Comparison of ENCODE assay signal across 10 cellular contexts in the genomic region with DNA sequence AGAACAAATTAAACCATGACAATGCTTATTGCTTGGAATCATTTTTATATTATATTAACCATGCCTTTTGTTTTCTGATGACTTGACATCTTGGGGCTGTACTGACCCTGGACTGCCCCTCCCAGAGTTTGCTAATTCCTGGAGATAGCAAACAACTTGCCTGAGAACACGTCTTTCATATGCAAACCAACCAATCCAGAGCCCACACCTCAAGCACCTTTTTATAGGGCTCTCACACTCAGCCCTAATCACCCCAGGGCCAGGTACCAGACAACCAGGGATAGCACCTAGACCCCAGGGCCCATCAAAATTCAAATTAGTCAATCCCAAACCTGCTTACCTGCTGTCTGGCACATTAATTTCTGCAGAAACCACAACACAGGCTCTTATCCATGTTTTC.
"Had no signal": no experiment of that assay in that cellular context is flagged by ENCODE, and none has a peak within 500 bp of the region (broad histone marks: within the 10 kb centered on the region; RNA-seq: fewer than 3 reads in every experiment).

No MANE protein-coding gene starts in this region.

- ATAC-seq: HCT116 had no signal

- H3K9me3 ChIP-seq: HAP-1 had no signal

- H2AFZ ChIP-seq: GM23248 had no signal

- H3K4me3 ChIP-seq: GM23248, HAP-1 had no signal

- H3K4me3 Mint-ChIP-seq: HFFc6 had no signal

- H3K9ac ChIP-seq: GM23248, KMS-11 had no signal

- H3K4me2 ChIP-seq: KMS-11 had no signal

- DNase-seq: GM23248, H7, HFFc6, IMR-90, KBM-7 had no signal

- H3K27ac ChIP-seq: GM23248, KMS-11 had no signal

- FAIRE-seq: H1, HTR-8/SVneo had no signal

- H3K27ac Mint-ChIP-seq: HFFc6 had no signal

- H3K9me3 Mint-ChIP-seq: HFFc6 had no signal
